In the genomic region with DNA sequence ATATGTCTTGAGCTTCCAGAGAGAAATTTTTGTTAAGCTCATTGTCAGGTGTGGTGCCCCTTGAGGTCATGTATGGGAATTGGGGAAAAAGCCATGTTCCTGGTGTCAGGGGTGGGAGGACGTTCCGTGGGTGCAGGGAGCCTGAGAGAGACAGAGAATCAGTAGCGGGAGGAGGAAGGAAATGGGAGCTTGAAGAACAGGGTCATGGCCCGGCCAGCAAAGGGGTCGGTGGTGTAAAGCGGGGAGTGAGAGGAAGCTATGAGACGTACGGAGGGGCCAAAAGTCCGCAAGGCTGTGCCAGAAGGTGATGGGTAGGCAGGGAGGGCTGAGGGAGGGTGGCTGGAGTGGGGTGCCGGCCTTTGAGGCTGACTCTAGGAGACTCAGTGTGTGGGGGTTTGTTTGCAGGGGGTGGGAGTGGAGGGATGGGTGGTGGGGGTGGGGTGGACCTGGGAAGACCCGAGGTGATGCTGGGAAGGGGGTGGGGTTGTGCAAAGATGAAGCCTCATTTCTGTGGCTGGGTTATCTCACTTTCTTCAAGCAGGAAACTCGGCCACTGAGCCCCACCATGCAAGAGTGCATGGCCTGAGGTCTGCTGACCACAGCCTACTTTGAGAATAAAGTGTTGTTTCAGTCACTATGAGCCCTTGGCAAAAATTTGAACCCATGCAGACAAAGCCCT, we compare ENCODE assay signal across 13 cellular contexts.
DNase-seq lines count a peak whose midpoint lies in the region; ATAC-seq and TF ChIP-seq lines count a peak whose summit lies in the region.
"Had no signal": no experiment of that assay in that cellular context is flagged by ENCODE, and none has a peak within 500 bp of the region (broad histone marks: within the 10 kb centered on the region; RNA-seq: fewer than 3 reads in every experiment).

No MANE protein-coding gene starts in this region.

- H3K4me2 ChIP-seq in SU-DHL-6 (ENCODE audit: low read depth, low read length, poor library complexity, severe bottlenecking) = no peak overlapping the region

- H3K9ac ChIP-seq in SU-DHL-6 (ENCODE audit: low read length) = no peak overlapping the region

- H3K4me3 Mint-ChIP-seq in progenitor cell of endocrine pancreas (ENCODE audit: low read depth) = no peak overlapping the region
- H3K4me3 Mint-ChIP-seq: activated naive CD8-positive, alpha-beta T cell had no signal

- TF ChIP-seq CTCF in SU-DHL-6 (IDR thresholded peaks at IDR 0.05; ENCODE audit: insufficient read depth, low read length, poor library complexity, severe bottlenecking) (no peak), mucosa of descending colon (IDR thresholded peaks at IDR 0.05) (no peak), prostate gland (IDR thresholded peaks at IDR 0.05) (no peak), progenitor cell of endocrine pancreas (IDR thresholded peaks at IDR 0.05; ENCODE audit: unreplicated experiment) (no peak)

- H3K27me3 ChIP-seq in SU-DHL-6 (ENCODE audit: low read length) = no peaks in the 10 kb centered on the region
- H3K27me3 ChIP-seq in prostate gland (replicated peaks; ENCODE audit: insufficient read depth) = no peaks in the 10 kb centered on the region
- H3K27me3 ChIP-seq: tibial nerve had no signal

- TF ChIP-seq POLR2A in prostate gland (IDR thresholded peaks at IDR 0.05) = no peak

- H2AFZ ChIP-seq in SU-DHL-6 (ENCODE audit: low read depth, low read length, severe bottlenecking) = no peak overlapping the region

- 64% methylated on average over 12 of the region's 12 CpGs for WGBS in prostate gland

- no peaks in the 10 kb centered on the region for H3K36me3 Mint-ChIP-seq in progenitor cell of endocrine pancreas (ENCODE audit: insufficient read depth)
- H3K36me3 Mint-ChIP-seq: activated naive CD8-positive, alpha-beta T cell had no signal

- ATAC-seq in GM18907 (IDR thresholded peaks at IDR 0.05; ENCODE audit: unreplicated experiment) (peak; percentile 34), mucosa of descending colon (peak; percentile 41)

- DNase-seq in CMK (ENCODE audit: low read depth) (peak; percentile 72), mucosa of descending colon (no peak), LoVo (ENCODE audit: low spot score) (no peak), prostate gland (ENCODE audit: low spot score) (no peak), progenitor cell of endocrine pancreas (ENCODE audit: low spot score, unreplicated experiment) (no peak), NCI-H510A (lab: John Stamatoyannopoulos, UW) (no peak)
- DNase-seq: activated CD8-positive, alpha-beta memory T cell treated with anti-CD3 and anti-CD28 coated beads, Interleukin-2, amount 50 U/mL, for 4 hours; islet precursor cell; MM.1S had no signal

- peaks cover 6% of the 10 kb centered on the region; the same call in 1 of the 2 replicates for H3F3A ChIP-seq in SU-DHL-6 (ENCODE audit: insufficient read depth)

- peak overlapping the region; percentile 72; the same call in 1 of the 2 replicates for H3K27ac ChIP-seq in SU-DHL-6 (ENCODE audit: low read depth, low read length)
- H3K27ac ChIP-seq in prostate gland = no peak overlapping the region
- H3K27ac ChIP-seq: tibial nerve had no signal

- H3K27me3 Mint-ChIP-seq in progenitor cell of endocrine pancreas = peaks cover 4% of the 10 kb centered on the region
- H3K27me3 Mint-ChIP-seq: activated naive CD8-positive, alpha-beta T cell had no signal

- no peak overlapping the region for H3K4me3 ChIP-seq in SU-DHL-6 (ENCODE audit: insufficient read depth, low read length, poor library complexity, severe bottlenecking)
- no peak overlapping the region for H3K4me3 ChIP-seq in mucosa of descending colon
- no peak overlapping the region for H3K4me3 ChIP-seq in prostate gland
- H3K4me3 ChIP-seq: tibial nerve had no signal

- H3K36me3 ChIP-seq in SU-DHL-6 (ENCODE audit: low read length) (peaks cover 18% of the 10 kb centered on the region; the same call in 1 of the 2 replicates), mucosa of descending colon (ENCODE audit: low read depth) (no peaks in the 10 kb centered on the region), prostate gland (no peaks in the 10 kb centered on the region)
- H3K36me3 ChIP-seq: tibial nerve had no signal

- H3K9me2 ChIP-seq in SU-DHL-6 (replicated peaks; ENCODE audit: insufficient read depth, low read length) = no peaks in the 10 kb centered on the region

- no peaks in the 10 kb centered on the region for H3K4me1 Mint-ChIP-seq in progenitor cell of endocrine pancreas (ENCODE audit: low read depth)

- H4K20me1 ChIP-seq in SU-DHL-6 (ENCODE audit: low read depth, low read length) = 0 out of 2 replicates have a peak, but pooled peaks cover 2% of the 10 kb centered on the region

- H3K79me2 ChIP-seq in SU-DHL-6 (ENCODE audit: insufficient read depth, low read length) = peaks cover 97% of the 10 kb centered on the region

- peaks cover 2% of the 10 kb centered on the region for H3K9me3 Mint-ChIP-seq in progenitor cell of endocrine pancreas (ENCODE audit: low read depth)

- no peaks in the 10 kb centered on the region for H3K4me1 ChIP-seq in mucosa of descending colon (ENCODE audit: low read depth)
- no peaks in the 10 kb centered on the region for H3K4me1 ChIP-seq in prostate gland (replicated peaks)
- H3K4me1 ChIP-seq: tibial nerve had no signal

- intact Hi-C loops in mucosa of descending colon (cut with DNase I, micrococcal nuclease) (no loop called here), prostate gland (cut with DNase I) (no loop called here)

- no peak overlapping the region for H3K27ac Mint-ChIP-seq in progenitor cell of endocrine pancreas
- H3K27ac Mint-ChIP-seq: activated naive CD8-positive, alpha-beta T cell had no signal

- H3K9me3 ChIP-seq in SU-DHL-6 (ENCODE audit: insufficient read depth, low read length) = no peaks in the 10 kb centered on the region
- no peaks in the 10 kb centered on the region for H3K9me3 ChIP-seq in mucosa of descending colon
- H3K9me3 ChIP-seq in prostate gland = no peaks in the 10 kb centered on the region
